15 cellular contexts compared by ENCODE assay signal in genomic region chr18:26301681-26302080, GRCh38.
A peak's percentile ranks its signal among the peaks of the same experiment; 100 is the strongest.
DNase-seq lines count a peak whose midpoint lies in the region; ATAC-seq and TF ChIP-seq lines count a peak whose summit lies in the region.
"Had no signal": no experiment of that assay in that cellular context is flagged by ENCODE, and none has a peak within 500 bp of the region (broad histone marks: within the 10 kb centered on the region; RNA-seq: fewer than 3 reads in every experiment).

No MANE protein-coding gene starts in this region.

- ATAC-seq in sciatic nerve (peak; percentile 70), GM19351 (IDR thresholded peaks at IDR 0.05; ENCODE audit: unreplicated experiment) (no peak)
- ATAC-seq: mucosa of descending colon had no signal

- no peaks in the 10 kb centered on the region for H3K9me2 ChIP-seq in SU-DHL-6 (replicated peaks; ENCODE audit: insufficient read depth, low read length)

- H3F3A ChIP-seq in SU-DHL-6 (ENCODE audit: insufficient read depth) = peaks cover 83% of the 10 kb centered on the region

- peak overlapping the region; percentile 83; the same call in 1 of the 2 replicates for H3K27ac ChIP-seq in SU-DHL-6 (ENCODE audit: low read depth, low read length)

- no peaks in the 10 kb centered on the region for H3K27me3 ChIP-seq in SU-DHL-6 (ENCODE audit: low read length)

- no peak overlapping the region for H2AFZ ChIP-seq in SU-DHL-6 (ENCODE audit: low read depth, low read length, severe bottlenecking)

- no peak overlapping the region for H3K4me2 ChIP-seq in SU-DHL-6 (ENCODE audit: low read depth, low read length, poor library complexity, severe bottlenecking)

- no peak for TF ChIP-seq CTCF in SU-DHL-6 (IDR thresholded peaks at IDR 0.05; ENCODE audit: insufficient read depth, low read length, poor library complexity, severe bottlenecking)

- intact Hi-C loops in sciatic nerve (cut with DNase I) = no loop called here

- H3K36me3 ChIP-seq in SU-DHL-6 (ENCODE audit: low read length) = peaks cover 24% of the 10 kb centered on the region; the same call in 1 of the 2 replicates

- H4K20me1 ChIP-seq in SU-DHL-6 (ENCODE audit: low read depth, low read length) = no peaks in the 10 kb centered on the region

- H3K9ac ChIP-seq in SU-DHL-6 (ENCODE audit: low read length) = no peak overlapping the region

- peak; percentile 12 for DNase-seq in HCEC 1CT
- peak; percentile 65 for DNase-seq in fibroblast of peridontal ligament (ENCODE audit: extremely low read depth)
- no peak for DNase-seq in sciatic nerve (ENCODE audit: low spot score)
- DNase-seq in activated CD4-positive, alpha-beta T cell treated with anti-CD3 and anti-CD28 coated beads for 4 hours = no peak
- no peak for DNase-seq in epidermal melanocyte (ENCODE audit: insufficient read length, low spot score)
- DNase-seq in NCI-H82 (lab: John Stamatoyannopoulos, UW) = no peak
- DNase-seq: activated naive CD4-positive, alpha-beta T cell treated with anti-CD3 and anti-CD28 coated beads, Interleukin-2, amount 50 U/mL, for 16 hours; CD4-positive, CD25-positive, alpha-beta regulatory T cell; HFFc6; mucosa of descending colon; NCI-H1417; NCI-H510A; stimulated activated naive CD4-positive, alpha-beta T cell treated with Interleukin-2 at 50 U/mL for 16 hours had no signal

- H3K4me3 ChIP-seq in SU-DHL-6 (ENCODE audit: insufficient read depth, low read length, poor library complexity, severe bottlenecking) = no peak overlapping the region
- H3K4me3 ChIP-seq: mucosa of descending colon had no signal

- H3K9me3 ChIP-seq in SU-DHL-6 (ENCODE audit: insufficient read depth, low read length) = no peaks in the 10 kb centered on the region
- H3K9me3 ChIP-seq: mucosa of descending colon had no signal

- H3K79me2 ChIP-seq in SU-DHL-6 (ENCODE audit: insufficient read depth, low read length) = peaks cover 33% of the 10 kb centered on the region

Comparison
In these comparisons a context has a peak if more than half of its experiments do, and no peak if none do; other contexts are left out.
1. DNase-seq: peak in HCEC 1CT (single experiment) and fibroblast of peridontal ligament (single experiment); none in sciatic nerve (single experiment), activated CD4-positive, alpha-beta T cell treated with anti-CD3 and anti-CD28 coated beads for 4 hours (0 of 2), epidermal melanocyte (single experiment) and NCI-H82 (single experiment).